ENCODE assay signal across 10 cellular contexts in the genomic region with DNA sequence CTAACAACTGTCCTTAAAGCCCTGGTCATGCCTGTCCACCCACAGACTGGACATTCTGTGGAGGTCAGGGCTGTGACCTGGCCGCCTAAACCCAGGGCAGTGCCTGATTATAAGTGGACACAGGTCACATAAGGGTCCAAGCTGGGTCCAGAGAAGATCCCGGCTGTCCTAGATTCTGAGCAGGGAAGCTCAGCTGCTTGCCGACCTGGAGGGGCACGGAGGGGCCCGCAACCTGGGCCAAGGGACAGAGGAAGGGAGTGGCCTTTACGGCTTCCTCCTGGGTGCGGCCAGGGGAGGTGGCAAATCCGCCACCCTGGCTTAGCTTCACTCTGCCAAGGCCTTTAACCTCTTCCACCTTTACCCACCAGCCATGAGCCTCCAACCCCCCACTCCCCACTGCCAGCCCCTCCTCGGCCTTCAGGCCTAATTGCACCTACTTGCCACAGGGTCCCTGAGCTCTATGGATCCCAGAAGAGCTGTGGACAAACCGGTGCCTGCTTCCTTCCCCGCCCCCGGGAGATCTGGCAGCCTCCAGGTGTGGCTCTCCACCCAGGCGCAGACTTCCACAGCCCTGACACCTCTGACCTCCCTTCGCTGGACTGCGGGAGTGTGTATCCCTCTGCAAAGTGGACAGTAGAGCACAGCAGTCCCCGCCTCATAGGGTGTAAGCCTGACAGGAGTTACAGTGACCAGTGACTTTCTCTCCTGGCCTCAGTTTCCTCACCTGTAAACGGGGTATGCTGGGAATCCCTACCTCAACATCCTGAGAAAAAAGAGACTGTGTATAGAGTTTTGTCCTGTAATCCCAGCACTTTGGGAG. TPM values are rescaled to one million over a fixed set of nuclear protein-coding genes. Genes with fewer than 3 reads are reported as not detected.
DNase-seq lines count a peak whose midpoint lies in the region; ATAC-seq, FAIRE-seq and TF ChIP-seq lines count a peak whose summit lies in the region.
"Had no signal": no experiment of that assay in that cellular context is flagged by ENCODE, and none has a peak within 500 bp of the region (broad histone marks: within the 10 kb centered on the region; RNA-seq: fewer than 3 reads in every experiment).

No MANE protein-coding gene starts in this region.

- FAIRE-seq in H1 (lab: Jason Lieb, UNC), result no peak

- 97% methylated on average over 17 of the region's 17 CpGs; no CpG with 5 or more reads in 1 of the 2 experiments for WGBS in H1 (ENCODE audit: extremely low coverage in 1 of 2, insufficient coverage in 1 of 2, insufficient read length in 1 of 2, insufficient replicate concordance in 2 of 2, low coverage in 1 of 2, low lambda C conversion rate in 2 of 2, missing lambda C conversion rate in 1 of 2), 2 experiments
- 72 to 75% (median 75%) methylated on average over 15 to 17 of the region's 17 CpGs for WGBS in ovary, 3 donors

- peaks cover 53% of the 10 kb centered on the region for H3K79me2 ChIP-seq in DND-41 (ENCODE audit: insufficient read depth, low read length)
- H3K79me2 ChIP-seq in PC-3 (ENCODE audit: low read length), result peaks cover 30% of the 10 kb centered on the region
- peaks cover 0 to 7% of the 10 kb centered on the region in 2 experiments; a peak in 2 of 4 replicates for H3K79me2 ChIP-seq in H1 (ENCODE audit: control insufficient read depth in 1 of 2, insufficient read depth in 2 of 2, low read length in 2 of 2)

- peaks cover 11% of the 10 kb centered on the region for H3F3A ChIP-seq in PC-3 (ENCODE audit: low read length, unreplicated experiment)

- H3K14ac ChIP-seq in H1 (ENCODE audit: insufficient read length), result no peak overlapping the region

- H4K8ac ChIP-seq in H1 (ENCODE audit: extremely low read depth, insufficient read depth, low read length), result no peak overlapping the region; the same call in 1 of the 2 replicates

- no peak overlapping the region for H3K4ac ChIP-seq in H1 (replicated peaks; ENCODE audit: insufficient read length, low read depth, low read length)

- intact Hi-C loops in PC-3 (cut with micrococcal nuclease), result no loop called here
- intact Hi-C loops in ovary (cut with DNase I), result no loop called here

- no peak overlapping the region for H2BK15ac ChIP-seq in H1 (ENCODE audit: low read length)

- in situ Hi-C loops in ACHN (cut with HindIII; ENCODE audit: low pct_ligation_motif_present, low pct_unique_long_range_greater_than_20kb, low sequenced_read_pairs), result no loop called here

- DNase-seq in DND-41, result peak; percentile 6
- DNase-seq in PC-3, result no peak
- peak in 1 of 2 experiments; percentile 43 for DNase-seq in H1 (ENCODE audit: low read depth in 1 of 2, low spot score in 2 of 2)
- peak; percentile 11 to 38 (median 20) for DNase-seq in ovary
- no peak for DNase-seq in OCI-M2 (lab: John Stamatoyannopoulos, UW; ENCODE audit: unreplicated experiment)
- DNase-seq in ACHN, result no peak
- DNase-seq in NCI-H2029 (lab: John Stamatoyannopoulos, UW), result no peak
- DNase-seq: NCI-H1417 treated with DMSO at 0.1 percent for 48 hours had no signal

- H3K9ac ChIP-seq in DND-41 (ENCODE audit: low read depth, low read length), result peak overlapping the region; percentile 77
- peak overlapping the region; percentile 88 for H3K9ac ChIP-seq in PC-3 (ENCODE audit: low read length)
- H3K9ac ChIP-seq in H1 (replicated peaks in 1 of 4; ENCODE audit: extremely low read depth in 1 of 4, low read depth in 3 of 4, low read length in 3 of 4), result no peak overlapping the region; a peak in 1 of 7 replicates

- H3K4me1 ChIP-seq in DND-41 (ENCODE audit: insufficient read depth, low read length) (peaks cover 52% of the 10 kb centered on the region), PC-3 (ENCODE audit: insufficient read depth, low read length) (peaks cover 35% of the 10 kb centered on the region), H1 (replicated peaks in 1 of 4; ENCODE audit: control insufficient read depth in 3 of 4, insufficient read depth in 4 of 4, low read length in 3 of 4) (peaks cover 0 to 15% (median 7%) of the 10 kb centered on the region in 4 experiments; a peak in 6 of 7 replicates), ovary (ENCODE audit: insufficient read depth) (peaks cover 7% of the 10 kb centered on the region)

- peaks cover 7% of the 10 kb centered on the region for H3K79me1 ChIP-seq in H1 (ENCODE audit: low read depth, low read length)

- TF ChIP-seq EP300 in H1 (IDR thresholded peaks at IDR 0.05; ENCODE audit: borderline replicate concordance in 1 of 2, low read depth in 2 of 2, low read length in 2 of 2), result no peak
- TF ChIP-seq EP300 in ovary (IDR thresholded peaks at IDR 0.05), result no peak

- H3K9me3 ChIP-seq in DND-41 (ENCODE audit: insufficient read depth, low read length, severe bottlenecking) (no peaks in the 10 kb centered on the region), PC-3 (ENCODE audit: low read length) (no peaks in the 10 kb centered on the region), H1 (ENCODE audit: insufficient read depth in 2 of 2, low read depth in 1 of 2, low read length in 1 of 2) (no peaks in the 10 kb centered on the region), ovary (no peaks in the 10 kb centered on the region)
- H3K9me3 ChIP-seq: neutrophil had no signal

- H3K56ac ChIP-seq in H1 (replicated peaks; ENCODE audit: insufficient read length, low read depth, low read length), result no peak overlapping the region

- TF ChIP-seq POLR2A in H1 (IDR thresholded peaks at IDR 0.05; ENCODE audit: control extremely low read depth in 1 of 2, low read depth in 2 of 2, low read length in 2 of 2) (no peak), ovary (IDR thresholded peaks at IDR 0.05) (no peak)

- H2AFZ ChIP-seq in DND-41 (ENCODE audit: low read depth, low read length) (no peak overlapping the region), PC-3 (ENCODE audit: low read length) (no peak overlapping the region), H1 (ENCODE audit: low read length) (no peak overlapping the region)

- H3K23ac ChIP-seq in H1 (ENCODE audit: insufficient read length), result no peak overlapping the region

- H3K23me2 ChIP-seq in H1 (ENCODE audit: low read depth, low read length), result peaks cover 8% of the 10 kb centered on the region

- no peak for ATAC-seq in DND-41 (ENCODE audit: insufficient read depth, low read depth)
- ATAC-seq in PC-3, result no peak
- ATAC-seq in GM19452 (IDR thresholded peaks at IDR 0.05; ENCODE audit: unreplicated experiment), result no peak

- H3K36me3 ChIP-seq in DND-41 (ENCODE audit: insufficient read depth, low read length), result peaks cover 63% of the 10 kb centered on the region
- H3K36me3 ChIP-seq in PC-3 (ENCODE audit: low read depth, low read length), result peaks cover 22% of the 10 kb centered on the region
- H3K36me3 ChIP-seq in H1 (ENCODE audit: control insufficient read depth in 2 of 4, insufficient read depth in 4 of 4, low read length in 3 of 4), result peaks cover 4 to 14% (median 9%) of the 10 kb centered on the region in 4 experiments; a peak in 5 of 8 replicates
- H3K36me3 ChIP-seq in ovary, result no peaks in the 10 kb centered on the region

- peak overlapping the region; percentile 97 for H3K4me2 ChIP-seq in DND-41 (ENCODE audit: insufficient read depth, low read length)
- H3K4me2 ChIP-seq in PC-3 (ENCODE audit: low read length), result peak overlapping the region; percentile 91
- peak overlapping the region; percentile 11 to 89; a peak in 2 of 4 replicates for H3K4me2 ChIP-seq in H1 (ENCODE audit: insufficient read depth in 1 of 2, low read depth in 2 of 2, low read length in 2 of 2)

- no peak overlapping the region for H4K91ac ChIP-seq in H1 (replicated peaks; ENCODE audit: insufficient read length, low read length)

- H2BK5ac ChIP-seq in H1 (ENCODE audit: low read depth, low read length), result no peak overlapping the region

- no peak overlapping the region for H2BK12ac ChIP-seq in H1 (ENCODE audit: low read depth, low read length)

- TSS peak; percentile 29 for BruUV-seq in PC-3 (replicated peaks; lab: Mats Ljungman, UMichigan)

- H3K27ac ChIP-seq in DND-41 (ENCODE audit: low read length), result peak overlapping the region; percentile 87; the same call in 1 of the 2 replicates
- H3K27ac ChIP-seq in PC-3 (ENCODE audit: low read length), result no peak overlapping the region
- no peak overlapping the region for H3K27ac ChIP-seq in H1 (ENCODE audit: low read depth, low read length)
- no peak overlapping the region for H3K27ac ChIP-seq in ovary
- H3K27ac ChIP-seq: neutrophil had no signal

- no peak for TF ChIP-seq RAD21 in H1 (IDR thresholded peaks at IDR 0.05 in 1 of 2, conservative IDR thresholded peaks at IDR 0.05 in 1 of 2; ENCODE audit: low read depth in 2 of 2, low read length in 2 of 2)

- no peak overlapping the region for H2BK120ac ChIP-seq in H1 (replicated peaks; ENCODE audit: low read depth, low read length)

- H4K20me1 ChIP-seq in DND-41 (ENCODE audit: insufficient read depth, low read length) (peaks cover 5% of the 10 kb centered on the region), PC-3 (ENCODE audit: low read length) (no peaks in the 10 kb centered on the region), H1 (replicated peaks in 1 of 2; ENCODE audit: control insufficient read depth in 1 of 2, insufficient read depth in 2 of 2, low read length in 2 of 2) (peaks cover 0 to 4% of the 10 kb centered on the region in 2 experiments)

- TF ChIP-seq CTCF in DND-41 (IDR thresholded peaks at IDR 0.05; ENCODE audit: borderline replicate concordance, extremely low read depth, low read length, poor library complexity, severe bottlenecking) (no peak), PC-3 (conservative IDR thresholded peaks at IDR 0.05; ENCODE audit: low read depth, low read length) (no peak), H1 (IDR thresholded peaks at IDR 0.05; ENCODE audit: control extremely low read depth in 1 of 3, insufficient read depth in 1 of 3, low read depth in 1 of 3, low read length in 3 of 3) (no peak), ovary (IDR thresholded peaks at IDR 0.05) (no peak)

- no peaks in the 10 kb centered on the region for H3K27me3 ChIP-seq in DND-41 (ENCODE audit: insufficient read depth, low read length, poor library complexity)
- no peaks in the 10 kb centered on the region for H3K27me3 ChIP-seq in PC-3 (ENCODE audit: low read length)
- H3K27me3 ChIP-seq in H1 (replicated peaks in 1 of 4; ENCODE audit: control insufficient read depth in 3 of 4, extremely low read depth in 1 of 4, insufficient read depth in 3 of 4, low read length in 3 of 4), result no peaks in the 10 kb centered on the region
- H3K27me3 ChIP-seq in ovary, result no peaks in the 10 kb centered on the region

- H2AK5ac ChIP-seq in H1 (ENCODE audit: low read depth, low read length), result no peak overlapping the region

- CTCF ChIA-PET in PC-3 (lab: Charles Lee), result no interaction called here
- CTCF ChIA-PET in H1 (lab: Charles Lee; ENCODE audit: partially characterized antibody), result interaction anchor here (0.6 to 1.7 kb wide), 5 partner anchors 11 to 140 kb away, joined by 4 to 5 read pairs (median 4); no protein-coding TSS in a partner anchor

- no peak overlapping the region for H2BK20ac ChIP-seq in H1 (ENCODE audit: low read length)

- H4K5ac ChIP-seq in H1 (ENCODE audit: insufficient read length, low read depth, low read length), result no peak overlapping the region

- no peak overlapping the region for H3K18ac ChIP-seq in H1 (ENCODE audit: extremely low read depth, low read length)

- H3K4me3 ChIP-seq in DND-41 (ENCODE audit: low read depth in 1 of 2, low read length in 2 of 2), result peak overlapping the region in 1 of 2 experiments; percentile 71; a peak in 2 of 4 replicates
- peak overlapping the region; percentile 77 for H3K4me3 ChIP-seq in PC-3 (ENCODE audit: low read length)
- H3K4me3 ChIP-seq in H1 (ENCODE audit: extremely low read depth in 1 of 4, insufficient read depth in 2 of 4, low read depth in 3 of 4, low read length in 4 of 4), result peak overlapping the region in 1 of 4 experiments; percentile 81; a peak in 1 of 8 replicates
- no peak overlapping the region for H3K4me3 ChIP-seq in ovary

- H3K9me2 ChIP-seq in PC-3 (replicated peaks; ENCODE audit: low read length), result no peaks in the 10 kb centered on the region

- POLR2A ChIA-PET in PC-3 (lab: Charles Lee; ENCODE audit: unreplicated experiment), result no interaction called here
- POLR2A ChIA-PET in H1 (lab: Charles Lee; ENCODE audit: partially characterized antibody), result interaction anchor here (0.5 to 25.3 kb wide), 11 partner anchors 23 to 382 kb away, joined by 3 to 583 read pairs (median 3); a partner anchor contains a TSS

RNA-seq across cellular contexts. Expression of a gene that starts 1.7 kb away (rescaled TPM):
- total RNA-seq in PC-3 (2014; rRNA removed) (217 and 221 TPM in 2 replicates), ovary (10 to 100 TPM; 16.0 to 57.0 (median 34.2) TPM)
- 80.4 and 82.6 TPM in 2 replicates for total RNA-seq in H1 (2021; fragmentation: NEBNext Ultra II Directional; extraction: Animal tissue kit (Norgen Biotek cat#: 25700))
- polyA plus RNA-seq in H1 (2011; rRNA removed) (157 and 228 TPM in 2 replicates), ovary (10 to 100 TPM in 1 of 2 donors, 1 to 10 TPM in 1; 1.9 to 34.3 TPM)
- polyA plus RNA-seq in H1 (2011; cell fraction: cytosol; rRNA removed), result 149 TPM
- polyA plus RNA-seq in H1 (2011; cell fraction: nucleus; rRNA removed), result 105 TPM
- polyA plus RNA-seq in H1 (2012, experiment 1 of 2), result 36.7 to 80.9 TPM (median 78.1 TPM) in 4 replicates
- polyA plus RNA-seq in H1 (2012, experiment 2 of 2), result 73.8 TPM
- 99.0 TPM for polyA plus RNA-seq in H1 (2013, experiment 1 of 2)
- polyA plus RNA-seq in H1 (2013, experiment 2 of 2), result 110 TPM
- 15.3 and 18.8 TPM in 2 replicates for polyA minus RNA-seq in H1 (2011; rRNA and poly(A)+ RNA removed)
- 36.3 TPM for polyA minus RNA-seq in H1 (2011; cell fraction: cytosol; rRNA and poly(A)+ RNA removed)
- polyA minus RNA-seq in H1 (2011; cell fraction: nucleus; rRNA and poly(A)+ RNA removed), result 20.9 TPM

RNA-seq across cellular contexts. Expression of a gene that starts 14.7 kb away (rescaled TPM):
- total RNA-seq in PC-3 (2014; rRNA removed), result 98.5 and 144 TPM in 2 replicates
- total RNA-seq in H1 (2021; fragmentation: NEBNext Ultra II Directional; extraction: Animal tissue kit (Norgen Biotek cat#: 25700)), result 51.6 and 54.4 TPM in 2 replicates
- 285 and 286 TPM in 2 replicates for polyA plus RNA-seq in H1 (2011; rRNA removed)
- polyA plus RNA-seq in H1 (2011; cell fraction: cytosol; rRNA removed), result 150 TPM
- polyA plus RNA-seq in H1 (2011; cell fraction: nucleus; rRNA removed), result 125 TPM
- polyA plus RNA-seq in H1 (2012, experiment 1 of 2), result 45.6 to 157 TPM (median 126 TPM) in 4 replicates
- polyA plus RNA-seq in H1 (2012, experiment 2 of 2), result 286 TPM
- polyA plus RNA-seq in H1 (2013, experiment 1 of 2), result 226 TPM
- polyA plus RNA-seq in H1 (2013, experiment 2 of 2), result 203 TPM
- polyA minus RNA-seq in H1 (2011; rRNA and poly(A)+ RNA removed), result 35.2 and 49.9 TPM in 2 replicates
- polyA minus RNA-seq in H1 (2011; cell fraction: cytosol; rRNA and poly(A)+ RNA removed), result 66.9 TPM
- 41.1 TPM for polyA minus RNA-seq in H1 (2011; cell fraction: nucleus; rRNA and poly(A)+ RNA removed)
- 10 to 100 TPM in 6 of 7 donors, 1 to 10 TPM in 1; 7.7 to 48.0 (median 30.2) TPM for total RNA-seq in ovary
- 10 to 100 TPM; 25.4 to 63.7 TPM for polyA plus RNA-seq in ovary

RNA-seq across cellular contexts. Expression of a gene that starts 14.9 kb away (rescaled TPM):
- total RNA-seq in PC-3 (2014; rRNA removed), result 2,594 and 2,746 TPM in 2 replicates
- 1,699 and 1,856 TPM in 2 replicates for total RNA-seq in H1 (2021; fragmentation: NEBNext Ultra II Directional; extraction: Animal tissue kit (Norgen Biotek cat#: 25700))
- 1,241 and 1,463 TPM in 2 replicates for polyA plus RNA-seq in H1 (2011; rRNA removed)
- polyA plus RNA-seq in H1 (2011; cell fraction: cytosol; rRNA removed), result 911 TPM
- polyA plus RNA-seq in H1 (2011; cell fraction: nucleus; rRNA removed), result 1,496 TPM
- polyA plus RNA-seq in H1 (2012, experiment 1 of 2), result 1,932 to 3,464 TPM (median 2,952 TPM) in 4 replicates
- polyA plus RNA-seq in H1 (2012, experiment 2 of 2), result 2,064 TPM
- polyA plus RNA-seq in H1 (2013, experiment 1 of 2), result 2,031 TPM
- polyA plus RNA-seq in H1 (2013, experiment 2 of 2), result 2,005 TPM
- 138 and 228 TPM in 2 replicates for polyA minus RNA-seq in H1 (2011; rRNA and poly(A)+ RNA removed)
- polyA minus RNA-seq in H1 (2011; cell fraction: cytosol; rRNA and poly(A)+ RNA removed), result 374 TPM
- 152 TPM for polyA minus RNA-seq in H1 (2011; cell fraction: nucleus; rRNA and poly(A)+ RNA removed)
- 1,000 to 10,000 TPM in 6 of 7 donors, 100 to 1,000 TPM in 1; 749 to 2,713 (median 2,209) TPM for total RNA-seq in ovary
- 100 to 1,000 TPM in 1 of 2 donors, 10 to 100 TPM in 1; 47.7 to 795 TPM for polyA plus RNA-seq in ovary

RNA-seq across cellular contexts. Expression of a gene that starts 36.6 kb away (rescaled TPM):
- total RNA-seq in PC-3 (2014; rRNA removed), result 0.81 and 0.87 TPM in 2 replicates
- total RNA-seq in H1 (2021; fragmentation: NEBNext Ultra II Directional; extraction: Animal tissue kit (Norgen Biotek cat#: 25700)), result 2.3 and 2.5 TPM in 2 replicates
- polyA plus RNA-seq in H1 (2011; rRNA removed), result 4.2 and 5.7 TPM in 2 replicates
- 5.0 TPM for polyA plus RNA-seq in H1 (2011; cell fraction: cytosol; rRNA removed)
- polyA plus RNA-seq in H1 (2011; cell fraction: nucleus; rRNA removed), result 12.0 TPM
- polyA plus RNA-seq in H1 (2012, experiment 1 of 2), result 0.87 to 3.6 TPM (median 2.5 TPM) in 4 replicates
- polyA plus RNA-seq in H1 (2012, experiment 2 of 2), result 2.3 TPM
- 2.8 TPM for polyA plus RNA-seq in H1 (2013, experiment 1 of 2)
- polyA plus RNA-seq in H1 (2013, experiment 2 of 2), result 2.4 TPM
- polyA minus RNA-seq in H1 (2011; rRNA and poly(A)+ RNA removed), result 1.3 and 1.8 TPM in 2 replicates
- polyA minus RNA-seq in H1 (2011; cell fraction: cytosol; rRNA and poly(A)+ RNA removed), result 1.8 TPM
- polyA minus RNA-seq in H1 (2011; cell fraction: nucleus; rRNA and poly(A)+ RNA removed), result 5.1 TPM
- total RNA-seq in ovary, result 10 to 100 TPM in 1 of 7 donors, 1 to 10 TPM in 6; 3.3 to 11.7 (median 4.3) TPM
- polyA plus RNA-seq in ovary, result 1 to 10 TPM in 1 of 2 donors, under 1 TPM in 1; 0.73 to 9.7 TPM

RNA-seq across cellular contexts. Expression of a gene that starts 57.5 kb away (rescaled TPM):
- total RNA-seq in PC-3 (2014; rRNA removed) (6.7 and 10.7 TPM in 2 replicates), ovary (10 to 100 TPM in 3 of 7 donors, 1 to 10 TPM in 3, under 1 TPM in 1; 0.71 to 35.0 (median 2.1) TPM)
- 1.8 and 2.3 TPM in 2 replicates for total RNA-seq in H1 (2021; fragmentation: NEBNext Ultra II Directional; extraction: Animal tissue kit (Norgen Biotek cat#: 25700))
- polyA plus RNA-seq in H1 (2011; rRNA removed) (5.1 and 6.5 TPM in 2 replicates), ovary (10 to 100 TPM in 1 of 2 donors, 1 to 10 TPM in 1; 3.0 to 11.7 TPM)
- 3.7 TPM for polyA plus RNA-seq in H1 (2011; cell fraction: cytosol; rRNA removed)
- polyA plus RNA-seq in H1 (2011; cell fraction: nucleus; rRNA removed), result 6.2 TPM
- polyA plus RNA-seq in H1 (2012, experiment 1 of 2), result 2.0 to 4.6 TPM (median 3.8 TPM) in 4 replicates
- 3.5 TPM for polyA plus RNA-seq in H1 (2012, experiment 2 of 2)
- 2.8 TPM for polyA plus RNA-seq in H1 (2013, experiment 1 of 2)
- polyA plus RNA-seq in H1 (2013, experiment 2 of 2), result 2.3 TPM
- polyA minus RNA-seq in H1 (2011; rRNA and poly(A)+ RNA removed), result 0.69 and 1.4 TPM in 2 replicates
- polyA minus RNA-seq in H1 (2011; cell fraction: cytosol; rRNA and poly(A)+ RNA removed), result 1.5 TPM
- polyA minus RNA-seq in H1 (2011; cell fraction: nucleus; rRNA and poly(A)+ RNA removed), result 6.7 TPM

Comparison
In these comparisons a context has a peak if more than half of its experiments do, and no peak if none do; other contexts are left out.
1. DNase-seq: peak in DND-41 (single experiment) and ovary (5 of 5); none in PC-3 (single experiment), OCI-M2 (single experiment), ACHN (single experiment) and NCI-H2029 (single experiment).
2. H3K9ac ChIP-seq: peak in DND-41 (single experiment) and PC-3 (single experiment); none in H1 (0 of 4).
3. Peak in every context shown above with its lines, with median percentiles within 50 percentile points of each other: H3K4me2 ChIP-seq.